11 cellular contexts compared by ENCODE assay signal in genomic region chr10:118832242-118832651, GRCh38.
DNase-seq lines count a peak whose midpoint lies in the region; ATAC-seq, FAIRE-seq and TF ChIP-seq lines count a peak whose summit lies in the region.
"Had no signal": no experiment of that assay in that cellular context is flagged by ENCODE, and none has a peak within 500 bp of the region (broad histone marks: within the 10 kb centered on the region; RNA-seq: fewer than 3 reads in every experiment).

No MANE protein-coding gene starts in this region.

- H3K4me3 ChIP-seq in HepG2 (replicated peaks in 1 of 3; ENCODE audit: insufficient read depth in 1 of 3, low read depth in 2 of 3, low read length in 3 of 3), result no peak overlapping the region; a peak in 1 of 6 replicates
- H3K4me3 ChIP-seq in tibial artery, result no peak overlapping the region
- no peak overlapping the region for H3K4me3 ChIP-seq in mesenchymal stem cell (ENCODE audit: insufficient read depth in 1 of 2, low read depth in 1 of 2, low read length in 2 of 2)

- no peaks in the 10 kb centered on the region for H3K79me2 ChIP-seq in HepG2 (ENCODE audit: insufficient read depth, low read length)

- DNase-seq in NCI-H82 (lab: John Stamatoyannopoulos, UW) (peak; percentile 24), NCI-H82 treated with DMSO at 0.1 percent for 48 hours (lab: John Stamatoyannopoulos, UW; ENCODE audit: unreplicated experiment) (no peak), HepG2 (ENCODE audit: low spot score) (no peak), tibial artery (peak; percentile 66 to 81), mesenchymal stem cell (no peak), KG1 (lab: John Stamatoyannopoulos, UW) (no peak)
- no peak for DNase-seq in activated naive CD4-positive, alpha-beta T cell treated with anti-CD3 and anti-CD28 coated beads, Interleukin-2, amount 50 U/mL, for 72 hours (ENCODE audit: low spot score in 2 of 2)
- DNase-seq: natural killer cell; NCI-H2029 treated with DMSO at 0.1 percent for 48 hours; stimulated activated CD8-positive, alpha-beta memory T cell treated with anti-CD3 and anti-CD28 coated beads, Interleukin-4, amount 100 ng/mL, for 48 hours had no signal

- H3K4me1 ChIP-seq in HepG2 (ENCODE audit: insufficient read depth, low read length) (peaks cover 10% of the 10 kb centered on the region; the same call in 1 of the 2 replicates), tibial artery (peaks cover 0 to 9% (median 7%) of the 10 kb centered on the region in 4 donors), mesenchymal stem cell (ENCODE audit: control insufficient read depth, insufficient read depth, low read depth, low read length) (peaks cover 4% of the 10 kb centered on the region)

- H3K79me1 ChIP-seq in mesenchymal stem cell (replicated peaks; ENCODE audit: low read length, poor library complexity, severe bottlenecking), result no peaks in the 10 kb centered on the region

- in situ Hi-C loops in HepG2 (cut with HindIII; ENCODE audit: extremely low pct_ligation_motif_present, low pct_unique_long_range_greater_than_20kb), result no loop called here

- no peak overlapping the region for H3K4ac ChIP-seq in mesenchymal stem cell (ENCODE audit: low read depth in 1 of 2, low read length in 2 of 2)

- H2AK5ac ChIP-seq in mesenchymal stem cell (ENCODE audit: low read length, severe bottlenecking), result no peak overlapping the region

- no peak overlapping the region for H2BK12ac ChIP-seq in mesenchymal stem cell (ENCODE audit: low read length in 2 of 2)

- H3K27me3 Mint-ChIP-seq in brain, result peaks cover 12% of the 10 kb centered on the region

- H3K4me3 Mint-ChIP-seq in brain, result peak overlapping the region in 1 of 5 experiments; percentile 30
- H3K4me3 Mint-ChIP-seq: natural killer cell had no signal

- no peak overlapping the region for H2BK120ac ChIP-seq in mesenchymal stem cell (ENCODE audit: low read depth, low read length)

- TF ChIP-seq EP300 in HepG2 (IDR thresholded peaks at IDR 0.05; ENCODE audit: low read depth in 2 of 2, low read length in 2 of 2) (no peak), HepG2 (CRISPR knock-in tag; IDR thresholded peaks at IDR 0.05; ENCODE audit: borderline replicate concordance) (no peak)

- TF ChIP-seq CTCF in brain (conservative IDR thresholded peaks at IDR 0.05) (no peak), HepG2 (CRISPR knock-in tag; IDR thresholded peaks at IDR 0.05) (no peak), tibial artery (IDR thresholded peaks at IDR 0.05) (no peak)

- H2BK5ac ChIP-seq in mesenchymal stem cell (ENCODE audit: low read depth, low read length, poor library complexity, severe bottlenecking), result no peak overlapping the region

- no peaks in the 10 kb centered on the region for H3K36me3 ChIP-seq in HepG2 (replicated peaks in 1 of 2; ENCODE audit: control insufficient read depth in 1 of 2, insufficient read depth in 2 of 2, low read length in 2 of 2)
- H3K36me3 ChIP-seq in tibial artery, result no peaks in the 10 kb centered on the region
- no peaks in the 10 kb centered on the region for H3K36me3 ChIP-seq in mesenchymal stem cell (ENCODE audit: control insufficient read depth in 1 of 2, insufficient read depth in 2 of 2, low read depth in 1 of 2, low read length in 2 of 2)

- POLR2A ChIA-PET in HepG2 (lab: Yijun Ruan, JAX), result no interaction called here

- TF ChIP-seq RAD21 in HepG2 (CRISPR knock-in tag; IDR thresholded peaks at IDR 0.05), result no peak

- H2BK15ac ChIP-seq in mesenchymal stem cell (ENCODE audit: low read depth, poor library complexity, severe bottlenecking), result no peak overlapping the region

- intact Hi-C loops in HepG2 (cut with micrococcal nuclease; ENCODE audit: unreplicated experiment) (no loop called here), tibial artery (cut with DNase I; ENCODE audit: low total_unique reads) (no loop called here)

- H3K27ac ChIP-seq in HepG2 (ENCODE audit: extremely low read length, insufficient read depth, low read length), result no peak overlapping the region
- no peak overlapping the region for H3K27ac ChIP-seq in tibial artery
- H3K27ac ChIP-seq in mesenchymal stem cell (ENCODE audit: low read length, poor library complexity, severe bottlenecking), result no peak overlapping the region

- WGBS in HepG2 (ENCODE audit: low lambda C conversion rate), result 35% methylated on average over 7 of the region's 7 CpGs
- WGBS in mesenchymal stem cell, result 60% methylated on average over 5 of the region's 7 CpGs

- FAIRE-seq in HepG2 (lab: Jason Lieb, UNC), result no peak

- peak overlapping the region in 3 of 5 experiments; percentile 30 to 72 (median 41) for H3K27ac Mint-ChIP-seq in brain
- H3K27ac Mint-ChIP-seq in activated naive CD4-positive, alpha-beta T cell treated with anti-CD3 and anti-CD28 coated beads, Interleukin-2, amount 50 U/mL, for 72 hours, result no peak overlapping the region
- H3K27ac Mint-ChIP-seq: natural killer cell had no signal

- H3K9ac ChIP-seq in HepG2 (ENCODE audit: insufficient read depth, low read depth, low read length) (no peak overlapping the region), mesenchymal stem cell (ENCODE audit: low read length) (no peak overlapping the region)

- H3K9me3 Mint-ChIP-seq in brain, result peaks cover 0 to 1% (median 0%) of the 10 kb centered on the region in 5 experiments
- H3K9me3 Mint-ChIP-seq in activated naive CD4-positive, alpha-beta T cell treated with anti-CD3 and anti-CD28 coated beads, Interleukin-2, amount 50 U/mL, for 72 hours, result peaks cover 0 to 3% of the 10 kb centered on the region in 2 donors
- H3K9me3 Mint-ChIP-seq: natural killer cell had no signal

- no peaks in the 10 kb centered on the region for H4K20me1 ChIP-seq in HepG2 (ENCODE audit: insufficient read depth, low read length)

- no peaks in the 10 kb centered on the region for H3K36me3 Mint-ChIP-seq in brain
- H3K36me3 Mint-ChIP-seq in activated naive CD4-positive, alpha-beta T cell treated with anti-CD3 and anti-CD28 coated beads, Interleukin-2, amount 50 U/mL, for 72 hours, result no peaks in the 10 kb centered on the region
- H3K36me3 Mint-ChIP-seq: natural killer cell had no signal

- TF ChIP-seq POLR2A in HepG2 (IDR thresholded peaks at IDR 0.05; ENCODE audit: insufficient read depth in 1 of 2, low read depth in 2 of 2, low read length in 2 of 2), result no peak

- no peak overlapping the region for H3K23ac ChIP-seq in mesenchymal stem cell (ENCODE audit: low read length in 2 of 2)

- H3K4me1 Mint-ChIP-seq in brain, result peaks cover 26% of the 10 kb centered on the region
- H3K4me1 Mint-ChIP-seq: natural killer cell had no signal

- no peak overlapping the region for H3K14ac ChIP-seq in mesenchymal stem cell (ENCODE audit: low read length in 2 of 2)

- H4K8ac ChIP-seq in mesenchymal stem cell (ENCODE audit: low read length), result no peak overlapping the region

- no peak overlapping the region for H3K18ac ChIP-seq in mesenchymal stem cell (ENCODE audit: low read depth in 1 of 2, low read length in 2 of 2)

- ATAC-seq in HepG2, result no peak
- no peak for ATAC-seq in activated naive CD4-positive, alpha-beta T cell treated with anti-CD3 and anti-CD28 coated beads, Interleukin-2, amount 50 U/mL, for 72 hours
- ATAC-seq: natural killer cell had no signal

- H3K27me3 ChIP-seq in HepG2 (ENCODE audit: control insufficient read depth in 1 of 2, insufficient read depth in 2 of 2, low read length in 2 of 2) (peaks cover 0 to 14% of the 10 kb centered on the region in 2 experiments; a peak in 1 of 5 replicates), tibial artery (no peaks in the 10 kb centered on the region), mesenchymal stem cell (ENCODE audit: control insufficient read depth in 1 of 2, insufficient read depth in 1 of 2, low read length in 2 of 2) (peaks cover 9 to 20% of the 10 kb centered on the region in 2 experiments)

- H3K4me2 ChIP-seq in HepG2 (ENCODE audit: low read depth, low read length) (peak overlapping the region; percentile 53), mesenchymal stem cell (ENCODE audit: low read length, poor library complexity, severe bottlenecking) (no peak overlapping the region)

- no peak overlapping the region for H4K91ac ChIP-seq in mesenchymal stem cell (ENCODE audit: low read length)

- no peak overlapping the region for H2AFZ ChIP-seq in HepG2 (ENCODE audit: low read length)
- H2AFZ ChIP-seq in mesenchymal stem cell (ENCODE audit: low read depth, low read length), result no peak overlapping the region

- CTCF ChIA-PET in HepG2 (lab: Yijun Ruan, JAX; ENCODE audit: low intra/inter-chr PET ratio, low total read pairs), result no interaction called here

- BruUV-seq in HepG2 (replicated peaks; lab: Mats Ljungman, UMichigan), result no TSS peak

- H3K9me3 ChIP-seq in HepG2 (ENCODE audit: low read length) (no peaks in the 10 kb centered on the region), tibial artery (no peaks in the 10 kb centered on the region), mesenchymal stem cell (ENCODE audit: control insufficient read depth, low read length) (no peaks in the 10 kb centered on the region)

TF ChIP-seq in HepG2, 621 proteins besides CTCF, POLR2A, EP300 and RAD21:
- TF ChIP-seq ZMYM2 (CRISPR knock-in tag; IDR thresholded peaks at IDR 0.05), result no peak
- peak; percentile 45 for TF ChIP-seq ZNF687 (CRISPR knock-in tag; IDR thresholded peaks at IDR 0.05)
TF ChIP-seq in HepG2: peak in this region for 1.

Comparison
In these comparisons a context has a peak if more than half of its experiments do, and no peak if none do; other contexts are left out.
1. DNase-seq: peak in NCI-H82 (single experiment) and tibial artery (2 of 2); none in NCI-H82 treated with DMSO at 0.1 percent for 48 hours (single experiment), HepG2 (single experiment), mesenchymal stem cell (single experiment), KG1 (single experiment) and activated naive CD4-positive, alpha-beta T cell treated with anti-CD3 and anti-CD28 coated beads, Interleukin-2, amount 50 U/mL, for 72 hours (0 of 2).
2. H3K27ac Mint-ChIP-seq: peak in brain (3 of 5); none in activated naive CD4-positive, alpha-beta T cell treated with anti-CD3 and anti-CD28 coated beads, Interleukin-2, amount 50 U/mL, for 72 hours (0 of 2).